ENCODE assay signal across 1 cellular context in genomic region chr6:45423111-45423900, GRCh38.
TF ChIP-seq lines count a peak whose summit lies in the region.

No MANE protein-coding gene starts in this region.

TF ChIP-seq in WTC11, 78 proteins besides CTCF, POLR2A, EP300 and RAD21 (continued from another document):
- TF ChIP-seq PRDM15 (CRISPR knock-in tag; IDR thresholded peaks at IDR 0.05) (peak; percentile 61), GABPB1 (CRISPR knock-in tag; IDR thresholded peaks at IDR 0.05) (0 out of 2 replicates have a peak, but pooled peaks have one; percentile 22), KAT7 (CRISPR knock-in tag; IDR thresholded peaks at IDR 0.05; ENCODE audit: borderline replicate concordance) (0 out of 2 replicates have a peak, but pooled peaks have one; percentile 23), MYBL2 (CRISPR knock-in tag; IDR thresholded peaks at IDR 0.05) (no peak)
